ENCODE assay signal across 1 cellular context in genomic region chr6:170366248-170366960, GRCh38.
TF ChIP-seq lines count a peak whose summit lies in the region.

No MANE protein-coding gene starts in this region.

TF ChIP-seq in HepG2, 621 proteins besides CTCF, POLR2A, EP300 and RAD21 (continued from another document and continues in another):
- TF ChIP-seq TEAD3 (CRISPR knock-in tag; optimal IDR thresholded peaks at IDR 0.05; ENCODE audit: borderline replicate concordance) (peak; percentile 66), KLF16 (CRISPR knock-in tag; IDR thresholded peaks at IDR 0.05) (no peak), NR2F2 (IDR thresholded peaks at IDR 0.05; ENCODE audit: borderline replicate concordance, low read depth) (peak; percentile 84), KDM6A (CRISPR knock-in tag; IDR thresholded peaks at IDR 0.05; ENCODE audit: low read depth) (peak; percentile 34; the same call in 1 of the 2 replicates), CEBPG (CRISPR knock-in tag; IDR thresholded peaks at IDR 0.05) (peak; percentile 43; the same call in 1 of the 2 replicates), ZFYVE20 (CRISPR knock-in tag; IDR thresholded peaks at IDR 0.05; ENCODE audit: borderline replicate concordance, low read depth) (no peak), ZBTB46 (CRISPR knock-in tag; IDR thresholded peaks at IDR 0.05; ENCODE audit: borderline replicate concordance) (no peak), HMGXB4 (CRISPR knock-in tag; IDR thresholded peaks at IDR 0.05; ENCODE audit: borderline replicate concordance in 1 of 2, low read depth in 1 of 2) (no peak), ZNF546 (CRISPR knock-in tag; conservative IDR thresholded peaks at IDR 0.05) (0 out of 2 replicates have a peak, but pooled peaks have one; percentile 63), ZNF883 (CRISPR knock-in tag; IDR thresholded peaks at IDR 0.05; ENCODE audit: not compliant biosample characterization) (no peak), KLF12 (CRISPR knock-in tag; IDR thresholded peaks at IDR 0.05; ENCODE audit: borderline replicate concordance) (no peak), RELA (CRISPR knock-in tag; IDR thresholded peaks at IDR 0.05) (no peak), MYPOP (CRISPR knock-in tag; IDR thresholded peaks at IDR 0.05) (no peak), HHEX (CRISPR knock-in tag; IDR thresholded peaks at IDR 0.05) (peak; percentile 86), KLF6 (CRISPR knock-in tag; IDR thresholded peaks at IDR 0.05) (no peak), ZFP37 (CRISPR knock-in tag; IDR thresholded peaks at IDR 0.05; ENCODE audit: borderline replicate concordance) (no peak), MED13 (CRISPR knock-in tag; IDR thresholded peaks at IDR 0.05) (no peak), ISX (CRISPR knock-in tag; conservative IDR thresholded peaks at IDR 0.05) (no peak), ZNF879 (CRISPR knock-in tag; IDR thresholded peaks at IDR 0.05) (no peak), ZNF83 (CRISPR knock-in tag; IDR thresholded peaks at IDR 0.05; ENCODE audit: borderline replicate concordance) (no peak), ZNF263 (CRISPR knock-in tag; IDR thresholded peaks at IDR 0.05) (no peak), ZNF432 (CRISPR knock-in tag; IDR thresholded peaks at IDR 0.05; ENCODE audit: borderline replicate concordance) (no peak), ZNF740 (CRISPR knock-in tag; IDR thresholded peaks at IDR 0.05) (peak; percentile 43; the same call in 1 of the 2 replicates), SSRP1 (CRISPR knock-in tag; IDR thresholded peaks at IDR 0.05) (no peak), ZNF407 (CRISPR knock-in tag; IDR thresholded peaks at IDR 0.05; ENCODE audit: not compliant biosample characterization) (no peak), ZNF572 (CRISPR knock-in tag; IDR thresholded peaks at IDR 0.05) (no peak), U2AF2 (IDR thresholded peaks at IDR 0.05; ENCODE audit: low read depth, low read length) (no peak), ZBTB3 (CRISPR knock-in tag; IDR thresholded peaks at IDR 0.05; ENCODE audit: borderline replicate concordance, low read depth) (no peak), ZNF761 (CRISPR knock-in tag; conservative IDR thresholded peaks at IDR 0.05) (no peak), MXI1 (IDR thresholded peaks at IDR 0.05; ENCODE audit: borderline replicate concordance, low read depth, low read length) (no peak; the same call in 2 of the 3 replicates), NCOA2 (CRISPR knock-in tag; IDR thresholded peaks at IDR 0.05) (peak; percentile 49), PHF5A (CRISPR knock-in tag; IDR thresholded peaks at IDR 0.05; ENCODE audit: low read depth, unreplicated experiment) (no peak), JUND (CRISPR knock-in tag; IDR thresholded peaks at IDR 0.05) (no peak), SIX4 (CRISPR knock-in tag; IDR thresholded peaks at IDR 0.05) (no peak), KDM2A (CRISPR knock-in tag; IDR thresholded peaks at IDR 0.05; ENCODE audit: borderline replicate concordance, low read depth) (no peak), ZSCAN25 (CRISPR knock-in tag; IDR thresholded peaks at IDR 0.05) (no peak), ZNF256 (CRISPR knock-in tag; conservative IDR thresholded peaks at IDR 0.05) (no peak), ADNP (CRISPR knock-in tag; IDR thresholded peaks at IDR 0.05) (no peak), ZNF329 (CRISPR knock-in tag; IDR thresholded peaks at IDR 0.05; ENCODE audit: low read depth) (no peak), CBX5 (CRISPR knock-in tag; IDR thresholded peaks at IDR 0.05; ENCODE audit: borderline replicate concordance) (no peak), THYN1 (CRISPR knock-in tag; IDR thresholded peaks at IDR 0.05; ENCODE audit: borderline replicate concordance, low read depth) (no peak), POLR2G (IDR thresholded peaks at IDR 0.05; ENCODE audit: low read depth, low read length) (no peak), ZNF296 (CRISPR knock-in tag; conservative IDR thresholded peaks at IDR 0.05) (no peak), CBFB (CRISPR knock-in tag; IDR thresholded peaks at IDR 0.05) (no peak)
- TF ChIP-seq, protein P1, sequence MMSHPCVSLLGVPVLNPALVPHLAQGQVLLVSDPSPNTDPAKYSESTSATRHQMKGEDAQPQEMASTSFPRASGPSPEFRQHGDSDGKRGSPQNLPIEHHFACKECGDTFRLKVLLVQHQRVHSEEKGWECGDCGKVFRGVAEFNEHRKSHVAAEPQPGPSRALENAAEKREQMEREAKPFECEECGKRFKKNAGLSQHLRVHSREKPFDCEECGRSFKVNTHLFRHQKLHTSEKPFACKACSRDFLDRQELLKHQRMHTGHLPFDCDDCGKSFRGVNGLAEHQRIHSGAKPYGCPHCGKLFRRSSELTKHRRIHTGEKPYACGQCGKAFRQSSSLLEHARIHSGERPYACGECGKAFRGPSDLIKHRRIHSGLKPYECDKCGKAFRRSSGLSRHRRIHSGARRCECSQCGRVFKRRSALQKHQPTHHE (CRISPR knock-in tag; IDR thresholded peaks at IDR 0.05; ENCODE audit: borderline replicate concordance) = no peak
- TF ChIP-seq, protein P2, sequence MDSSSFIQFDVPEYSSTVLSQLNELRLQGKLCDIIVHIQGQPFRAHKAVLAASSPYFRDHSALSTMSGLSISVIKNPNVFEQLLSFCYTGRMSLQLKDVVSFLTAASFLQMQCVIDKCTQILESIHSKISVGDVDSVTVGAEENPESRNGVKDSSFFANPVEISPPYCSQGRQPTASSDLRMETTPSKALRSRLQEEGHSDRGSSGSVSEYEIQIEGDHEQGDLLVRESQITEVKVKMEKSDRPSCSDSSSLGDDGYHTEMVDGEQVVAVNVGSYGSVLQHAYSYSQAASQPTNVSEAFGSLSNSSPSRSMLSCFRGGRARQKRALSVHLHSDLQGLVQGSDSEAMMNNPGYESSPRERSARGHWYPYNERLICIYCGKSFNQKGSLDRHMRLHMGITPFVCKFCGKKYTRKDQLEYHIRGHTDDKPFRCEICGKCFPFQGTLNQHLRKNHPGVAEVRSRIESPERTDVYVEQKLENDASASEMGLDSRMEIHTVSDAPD (CRISPR knock-in tag; IDR thresholded peaks at IDR 0.05) = no peak
- TF ChIP-seq, protein P3, sequence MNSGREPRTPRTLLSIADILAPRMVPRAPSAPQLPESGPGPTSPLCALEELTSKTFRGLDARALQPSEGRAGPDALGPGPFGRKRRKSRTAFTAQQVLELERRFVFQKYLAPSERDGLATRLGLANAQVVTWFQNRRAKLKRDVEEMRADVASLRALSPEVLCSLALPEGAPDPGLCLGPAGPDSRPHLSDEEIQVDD (CRISPR knock-in tag; IDR thresholded peaks at IDR 0.05; ENCODE audit: borderline replicate concordance) = no peak
- TF ChIP-seq, protein P4, sequence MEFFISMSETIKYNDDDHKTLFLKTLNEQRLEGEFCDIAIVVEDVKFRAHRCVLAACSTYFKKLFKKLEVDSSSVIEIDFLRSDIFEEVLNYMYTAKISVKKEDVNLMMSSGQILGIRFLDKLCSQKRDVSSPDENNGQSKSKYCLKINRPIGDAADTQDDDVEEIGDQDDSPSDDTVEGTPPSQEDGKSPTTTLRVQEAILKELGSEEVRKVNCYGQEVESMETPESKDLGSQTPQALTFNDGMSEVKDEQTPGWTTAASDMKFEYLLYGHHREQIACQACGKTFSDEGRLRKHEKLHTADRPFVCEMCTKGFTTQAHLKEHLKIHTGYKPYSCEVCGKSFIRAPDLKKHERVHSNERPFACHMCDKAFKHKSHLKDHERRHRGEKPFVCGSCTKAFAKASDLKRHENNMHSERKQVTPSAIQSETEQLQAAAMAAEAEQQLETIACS (CRISPR knock-in tag; IDR thresholded peaks at IDR 0.05) = no peak
- TF ChIP-seq, protein P5, sequence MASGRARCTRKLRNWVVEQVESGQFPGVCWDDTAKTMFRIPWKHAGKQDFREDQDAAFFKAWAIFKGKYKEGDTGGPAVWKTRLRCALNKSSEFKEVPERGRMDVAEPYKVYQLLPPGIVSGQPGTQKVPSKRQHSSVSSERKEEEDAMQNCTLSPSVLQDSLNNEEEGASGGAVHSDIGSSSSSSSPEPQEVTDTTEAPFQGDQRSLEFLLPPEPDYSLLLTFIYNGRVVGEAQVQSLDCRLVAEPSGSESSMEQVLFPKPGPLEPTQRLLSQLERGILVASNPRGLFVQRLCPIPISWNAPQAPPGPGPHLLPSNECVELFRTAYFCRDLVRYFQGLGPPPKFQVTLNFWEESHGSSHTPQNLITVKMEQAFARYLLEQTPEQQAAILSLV (CRISPR knock-in tag; IDR thresholded peaks at IDR 0.05; ENCODE audit: borderline replicate concordance) = peak; percentile 48; the same call in 1 of the 2 replicates
